8 cellular contexts compared by ENCODE assay signal in genomic region chr22:39306456-39307361, GRCh38. TPM values are rescaled to one million over a fixed set of nuclear protein-coding genes. Genes with fewer than 3 reads are reported as not detected.
DNase-seq lines count a peak whose midpoint lies in the region; ATAC-seq and TF ChIP-seq lines count a peak whose summit lies in the region.

No MANE protein-coding gene starts in this region.

- H3K4me1 ChIP-seq in fibroblast of lung (ENCODE audit: control insufficient read depth, extremely low read depth, insufficient read depth, low read length), result peaks cover 28% of the 10 kb centered on the region
- peaks cover 4 to 49% (median 32%) of the 10 kb centered on the region in 6 donors for H3K4me1 ChIP-seq in spleen

- H3K4me2 ChIP-seq in fibroblast of lung (ENCODE audit: extremely low read depth, insufficient read depth, low read length), result no peak overlapping the region

- H3K27ac ChIP-seq in fibroblast of lung (ENCODE audit: insufficient read depth, low read length), result no peak overlapping the region
- H3K27ac ChIP-seq in spleen, result no peak overlapping the region

- H2AFZ ChIP-seq in fibroblast of lung (ENCODE audit: low read length), result no peak overlapping the region

- 41 to 61% (median 55%) methylated on average over 12 to 14 of the region's 14 CpGs for WGBS in spleen, 5 donors

- DNase-seq in BJ (ENCODE audit: low read depth) (no peak), HuH-7 (ENCODE audit: low spot score) (peak; percentile 52), fibroblast of lung (ENCODE audit: low read depth in 2 of 2) (peak in 1 of 2 donors; percentile 18), spleen (peak; percentile 77), NCI-H146 treated with DMSO at 0.1 percent for 48 hours (lab: John Stamatoyannopoulos, UW; ENCODE audit: unreplicated experiment) (no peak), GM19238 (ENCODE audit: insufficient read length, low spot score) (no peak), NCI-H1436 treated with DMSO at 0.1 percent for 48 hours (lab: John Stamatoyannopoulos, UW) (no peak)
- peak; percentile 73 for DNase-seq in activated CD8-positive, alpha-beta T cell treated with anti-CD3 and anti-CD28 coated beads, Interleukin-2, amount 10 ng/mL, durations not matched to agents 7 days and 5 days

- H3K27ac Mint-ChIP-seq in activated CD8-positive, alpha-beta T cell treated with anti-CD3 and anti-CD28 coated beads, Interleukin-2, amount 10 ng/mL, durations not matched to agents 7 days and 5 days, result no peak overlapping the region

- intact Hi-C loops in spleen (cut with DNase I; ENCODE audit: low total_unique reads), result loop anchor here (10.0 kb wide), 1 partner anchor 52 kb away; no protein-coding TSS in a partner anchor

- no peak overlapping the region for H3K4me3 Mint-ChIP-seq in activated CD8-positive, alpha-beta T cell treated with anti-CD3 and anti-CD28 coated beads, Interleukin-2, amount 10 ng/mL, durations not matched to agents 7 days and 5 days

- H3K79me2 ChIP-seq in fibroblast of lung (ENCODE audit: control insufficient read depth, insufficient read depth, low read length), result peaks cover under 1% of the 10 kb centered on the region

- no peak overlapping the region for H3K9ac ChIP-seq in fibroblast of lung (ENCODE audit: insufficient read depth, low read length)

- H3K9me3 ChIP-seq in fibroblast of lung (ENCODE audit: control insufficient read depth, insufficient read depth, low read depth, low read length), result no peaks in the 10 kb centered on the region
- H3K9me3 ChIP-seq in spleen, result no peaks in the 10 kb centered on the region

- peak; percentile 27; the same call in 1 of the 2 replicates for TF ChIP-seq CTCF in BJ (IDR thresholded peaks at IDR 0.05; ENCODE audit: insufficient read depth, low read depth, low read length)
- peak; percentile 7 to 33 for TF ChIP-seq CTCF in fibroblast of lung (conservative IDR thresholded peaks at IDR 0.05 in 1 of 2, IDR thresholded peaks at IDR 0.05 in 1 of 2; ENCODE audit: low read depth in 1 of 2, low read length in 2 of 2)
- TF ChIP-seq CTCF in spleen (IDR thresholded peaks at IDR 0.05 in 8 of 11, conservative IDR thresholded peaks at IDR 0.05 in 3 of 11), result peak in 7 of 11 experiments; percentile 12 to 68 (median 49)

- no peaks in the 10 kb centered on the region for H3K9me3 Mint-ChIP-seq in activated CD8-positive, alpha-beta T cell treated with anti-CD3 and anti-CD28 coated beads, Interleukin-2, amount 10 ng/mL, durations not matched to agents 7 days and 5 days (ENCODE audit: insufficient read depth)

- H4K20me1 ChIP-seq in fibroblast of lung (ENCODE audit: control insufficient read depth, extremely low read depth, insufficient read depth, low read length), result no peaks in the 10 kb centered on the region

- H3K27me3 Mint-ChIP-seq in activated CD8-positive, alpha-beta T cell treated with anti-CD3 and anti-CD28 coated beads, Interleukin-2, amount 10 ng/mL, durations not matched to agents 7 days and 5 days (ENCODE audit: low read depth), result no peaks in the 10 kb centered on the region

- POLR2A ChIA-PET in BJ (lab: Charles Lee), result no interaction called here
- POLR2A ChIA-PET in activated CD8-positive, alpha-beta T cell treated with anti-CD3 and anti-CD28 coated beads, Interleukin-2, amount 10 ng/mL, durations not matched to agents 7 days and 5 days (lab: Charles Lee), result interaction anchor here (0.7 to 1.6 kb wide), 5 partner anchors 9 to 134 kb away, joined by 3 to 4 read pairs (median 3); partner anchors contain the start of gene RPL3

- H3K36me3 Mint-ChIP-seq in activated CD8-positive, alpha-beta T cell treated with anti-CD3 and anti-CD28 coated beads, Interleukin-2, amount 10 ng/mL, durations not matched to agents 7 days and 5 days (ENCODE audit: low read depth), result peaks cover 6% of the 10 kb centered on the region

- ATAC-seq in activated CD8-positive, alpha-beta T cell treated with anti-CD3 and anti-CD28 coated beads, Interleukin-2, amount 10 ng/mL, durations not matched to agents 7 days and 5 days, result peak; percentile 30

- H3K4me1 Mint-ChIP-seq in activated CD8-positive, alpha-beta T cell treated with anti-CD3 and anti-CD28 coated beads, Interleukin-2, amount 10 ng/mL, durations not matched to agents 7 days and 5 days (ENCODE audit: low read depth), result peaks cover 16% of the 10 kb centered on the region

- CTCF ChIA-PET in BJ (lab: Yijun Ruan, JAX), result interaction anchor here (0.6 to 2.5 kb wide), 7 partner anchors 10 to 189 kb away, joined by 3 to 20 read pairs (median 3); no protein-coding TSS in a partner anchor
- CTCF ChIA-PET in activated CD8-positive, alpha-beta T cell treated with anti-CD3 and anti-CD28 coated beads, Interleukin-2, amount 10 ng/mL, durations not matched to agents 7 days and 5 days (lab: Charles Lee), result interaction anchor here (0.5 to 6.6 kb wide), 16 partner anchors 9 to 436 kb away, joined by 3 to 105 read pairs (median 5); no protein-coding TSS in a partner anchor

- H3K36me3 ChIP-seq in BJ (ENCODE audit: control insufficient read depth, insufficient read depth, low read length) (peaks cover 3% of the 10 kb centered on the region), fibroblast of lung (ENCODE audit: control insufficient read depth, insufficient read depth, low read length) (peaks cover 21% of the 10 kb centered on the region), spleen (peaks cover 0 to 24% (median 3%) of the 10 kb centered on the region in 6 donors)

- no peak for TF ChIP-seq POLR2A in spleen (IDR thresholded peaks at IDR 0.05)

- H3K4me3 ChIP-seq in BJ (ENCODE audit: low read depth, low read length), result no peak overlapping the region
- no peak overlapping the region for H3K4me3 ChIP-seq in fibroblast of lung (replicated peaks in 1 of 4; ENCODE audit: control extremely low read depth in 1 of 4, insufficient read depth in 1 of 4, low read depth in 3 of 4, low read length in 4 of 4)
- H3K4me3 ChIP-seq in spleen, result no peak overlapping the region

- H3K27me3 ChIP-seq in BJ (ENCODE audit: control insufficient read depth, insufficient read depth, low read length) (no peaks in the 10 kb centered on the region), fibroblast of lung (ENCODE audit: control insufficient read depth, insufficient read depth, low read length) (no peaks in the 10 kb centered on the region), spleen (replicated peaks in 1 of 7) (no peaks in the 10 kb centered on the region)

RNA-seq across cellular contexts. Expression of gene RPL3, which starts 12.7 kb away (rescaled TPM):
- polyA plus RNA-seq in BJ (2011; rRNA removed) (3,985 and 4,772 TPM in 2 replicates), fibroblast of lung (2,773 and 2,862 TPM in 2 replicates), spleen (1,000 to 10,000 TPM; 4,418 to 6,240 (median 4,821) TPM)
- polyA minus RNA-seq in BJ (2011; rRNA and poly(A)+ RNA removed), result 1,678 and 3,093 TPM in 2 replicates
- total RNA-seq in activated CD8-positive, alpha-beta T cell treated with anti-CD3 and anti-CD28 coated beads, Interleukin-2, amount 10 ng/mL, durations not matched to agents 7 days and 5 days, result 1,000 to 10,000 TPM; 1,693 to 1,717 TPM
- total RNA-seq in fibroblast of lung (2,627 and 3,935 TPM in 2 replicates), spleen (1,000 to 10,000 TPM; 1,607 to 2,098 (median 1,685) TPM)
- polyA plus RNA-seq in fibroblast of lung (2012), result 2,320 and 2,565 TPM in 2 replicates
- 1,108 and 1,634 TPM in 2 replicates for polyA minus RNA-seq in fibroblast of lung (ENCODE audit: low replicate concordance)

RNA-seq across cellular contexts. Expression of gene SYNGR1, which starts 43.1 kb away (rescaled TPM):
- polyA plus RNA-seq in BJ (2011; rRNA removed), result 44.4 and 65.6 TPM in 2 replicates
- polyA minus RNA-seq in BJ (2011; rRNA and poly(A)+ RNA removed), result 13.8 and 16.7 TPM in 2 replicates
- under 1 TPM; 0.24 to 0.37 TPM for total RNA-seq in activated CD8-positive, alpha-beta T cell treated with anti-CD3 and anti-CD28 coated beads, Interleukin-2, amount 10 ng/mL, durations not matched to agents 7 days and 5 days
- total RNA-seq in fibroblast of lung, result 7.7 and 13.0 TPM in 2 replicates
- 12.9 and 13.5 TPM in 2 replicates for polyA plus RNA-seq in fibroblast of lung
- polyA plus RNA-seq in fibroblast of lung (2012), result 29.4 and 32.7 TPM in 2 replicates
- 9.2 and 21.0 TPM in 2 replicates for polyA minus RNA-seq in fibroblast of lung (ENCODE audit: low replicate concordance)
- total RNA-seq in spleen, result 10 to 100 TPM in 4 of 7 donors, 1 to 10 TPM in 3; 8.0 to 32.3 (median 16.1) TPM
- polyA plus RNA-seq in spleen, result 10 to 100 TPM in 2 of 3 donors, 1 to 10 TPM in 1; 9.5 to 35.1 (median 10.5) TPM

Comparison
In these comparisons a context has a peak if more than half of its experiments do, and no peak if none do; other contexts are left out.
1. DNase-seq: peak in HuH-7 (single experiment), activated CD8-positive, alpha-beta T cell treated with anti-CD3 and anti-CD28 coated beads, Interleukin-2, amount 10 ng/mL, durations not matched to agents 7 days and 5 days (single experiment) and spleen (single experiment); none in BJ (single experiment), NCI-H146 treated with DMSO at 0.1 percent for 48 hours (single experiment), GM19238 (single experiment) and NCI-H1436 treated with DMSO at 0.1 percent for 48 hours (single experiment).
2. Peak in every context shown above with its lines, with median percentiles within 50 percentile points of each other: CTCF ChIP-seq.